ENCODE assay signal across 18 cellular contexts in the genomic region with DNA sequence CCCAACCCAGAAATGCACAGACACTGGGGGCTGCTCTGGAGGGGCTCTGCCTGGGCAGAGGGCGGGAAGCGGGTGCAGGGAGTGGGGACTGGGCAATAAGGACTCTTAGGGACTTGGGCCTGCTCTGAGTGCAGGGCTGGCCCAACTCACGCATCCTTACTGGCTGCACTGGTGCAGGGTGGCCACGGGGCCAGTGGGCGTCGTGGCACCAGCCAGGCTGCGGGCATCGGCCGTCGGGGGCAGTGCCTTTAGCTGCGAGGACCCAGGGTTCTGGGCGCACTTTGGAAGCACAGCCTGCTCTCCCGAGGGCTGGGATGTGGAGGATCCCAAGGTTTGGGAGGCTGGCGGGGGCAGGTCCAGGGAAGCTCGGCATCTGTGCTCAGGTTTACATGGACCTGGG. TPM values are rescaled to one million over a fixed set of nuclear protein-coding genes. Genes with fewer than 3 reads are reported as not detected.
DNase-seq lines count a peak whose midpoint lies in the region; ATAC-seq, FAIRE-seq and TF ChIP-seq lines count a peak whose summit lies in the region.
"Had no signal": no experiment of that assay in that cellular context is flagged by ENCODE, and none has a peak within 500 bp of the region (broad histone marks: within the 10 kb centered on the region; RNA-seq: fewer than 3 reads in every experiment).

No MANE protein-coding gene starts in this region.

- no peak for TF ChIP-seq POLR2A in GM12892 (IDR thresholded peaks at IDR 0.05; ENCODE audit: low read depth, low read length)

- H3K27ac Mint-ChIP-seq in activated naive CD4-positive, alpha-beta T cell treated with anti-CD3 and anti-CD28 coated beads, Interleukin-2, amount 10 ng/mL, durations not matched to agents 7 days and 5 days = peak overlapping the region; percentile 74
- peak overlapping the region; percentile 69 for H3K27ac Mint-ChIP-seq in activated CD8-positive, alpha-beta T cell treated with anti-CD3 and anti-CD28 coated beads, Interleukin-2, amount 10 ng/mL, durations not matched to agents 7 days and 5 days
- peak overlapping the region; percentile 56 for H3K27ac Mint-ChIP-seq in stimulated activated memory B cell treated with anti-CD40 and anti-IgM and Interleukin-4, amounts not matched to agents 10 μg/mL and 1 μg/mL and 100 μg/mL, for 72 hours
- H3K27ac Mint-ChIP-seq: CD14-positive monocyte had no signal

- no peak for DNase-seq in activated naive CD4-positive, alpha-beta T cell treated with anti-CD3 and anti-CD28 coated beads, Interleukin-2, amount 10 ng/mL, durations not matched to agents 7 days and 5 days
- DNase-seq in activated naive CD4-positive, alpha-beta T cell treated with anti-CD3 and anti-CD28 coated beads, Interleukin-2, amount 50 U/mL, for 16 hours = no peak
- no peak for DNase-seq in GM12892 (ENCODE audit: insufficient read length)
- DNase-seq in activated CD8-positive, alpha-beta T cell treated with anti-CD3 and anti-CD28 coated beads, Interleukin-2, amount 10 ng/mL, durations not matched to agents 7 days and 5 days = no peak
- DNase-seq in H4 (ENCODE audit: low spot score) = no peak
- DNase-seq in NCI-H2107 treated with DMSO at 0.1 percent for 48 hours (lab: John Stamatoyannopoulos, UW; ENCODE audit: unreplicated experiment) = no peak
- DNase-seq: Caco-2, DMS153, EL, HCEC 1CT, NCI-H187, NCI-H69, PC-3 had no signal

- POLR2A ChIA-PET in activated CD8-positive, alpha-beta T cell treated with anti-CD3 and anti-CD28 coated beads, Interleukin-2, amount 10 ng/mL, durations not matched to agents 7 days and 5 days (lab: Charles Lee) = no interaction called here

- H3K4me3 Mint-ChIP-seq in activated naive CD4-positive, alpha-beta T cell treated with anti-CD3 and anti-CD28 coated beads, Interleukin-2, amount 10 ng/mL, durations not matched to agents 7 days and 5 days = no peak overlapping the region
- no peak overlapping the region for H3K4me3 Mint-ChIP-seq in activated CD8-positive, alpha-beta T cell treated with anti-CD3 and anti-CD28 coated beads, Interleukin-2, amount 10 ng/mL, durations not matched to agents 7 days and 5 days
- no peak overlapping the region for H3K4me3 Mint-ChIP-seq in stimulated activated memory B cell treated with anti-CD40 and anti-IgM and Interleukin-4, amounts not matched to agents 10 μg/mL and 1 μg/mL and 100 μg/mL, for 72 hours
- H3K4me3 Mint-ChIP-seq: CD14-positive monocyte had no signal

- CTCF ChIA-PET in activated naive CD4-positive, alpha-beta T cell treated with anti-CD3 and anti-CD28 coated beads, Interleukin-2, amount 10 ng/mL, durations not matched to agents 7 days and 5 days (lab: Charles Lee) = no interaction called here
- CTCF ChIA-PET in activated CD8-positive, alpha-beta T cell treated with anti-CD3 and anti-CD28 coated beads, Interleukin-2, amount 10 ng/mL, durations not matched to agents 7 days and 5 days (lab: Charles Lee) = interaction anchor here (0.7 to 2.0 kb wide), 2 partner anchors 16 to 24 kb away, joined by 3 to 6 read pairs; no protein-coding TSS in a partner anchor

- no peak for ATAC-seq in activated CD8-positive, alpha-beta T cell treated with anti-CD3 and anti-CD28 coated beads, Interleukin-2, amount 10 ng/mL, durations not matched to agents 7 days and 5 days
- ATAC-seq in stimulated activated memory B cell treated with anti-CD40 and anti-IgM and Interleukin-4, amounts not matched to agents 10 μg/mL and 1 μg/mL and 100 μg/mL, for 72 hours = no peak
- ATAC-seq in HG03342 (IDR thresholded peaks at IDR 0.05; ENCODE audit: unreplicated experiment) = no peak
- ATAC-seq: PC-3 had no signal

- peaks cover 33% of the 10 kb centered on the region for H3K4me1 Mint-ChIP-seq in activated naive CD4-positive, alpha-beta T cell treated with anti-CD3 and anti-CD28 coated beads, Interleukin-2, amount 10 ng/mL, durations not matched to agents 7 days and 5 days
- peaks cover 39% of the 10 kb centered on the region for H3K4me1 Mint-ChIP-seq in activated CD8-positive, alpha-beta T cell treated with anti-CD3 and anti-CD28 coated beads, Interleukin-2, amount 10 ng/mL, durations not matched to agents 7 days and 5 days (ENCODE audit: low read depth)
- H3K4me1 Mint-ChIP-seq in stimulated activated memory B cell treated with anti-CD40 and anti-IgM and Interleukin-4, amounts not matched to agents 10 μg/mL and 1 μg/mL and 100 μg/mL, for 72 hours = peaks cover 69% of the 10 kb centered on the region

- no peaks in the 10 kb centered on the region for H3K36me3 Mint-ChIP-seq in activated naive CD4-positive, alpha-beta T cell treated with anti-CD3 and anti-CD28 coated beads, Interleukin-2, amount 10 ng/mL, durations not matched to agents 7 days and 5 days
- no peaks in the 10 kb centered on the region for H3K36me3 Mint-ChIP-seq in activated CD8-positive, alpha-beta T cell treated with anti-CD3 and anti-CD28 coated beads, Interleukin-2, amount 10 ng/mL, durations not matched to agents 7 days and 5 days (ENCODE audit: low read depth)
- no peaks in the 10 kb centered on the region for H3K36me3 Mint-ChIP-seq in stimulated activated memory B cell treated with anti-CD40 and anti-IgM and Interleukin-4, amounts not matched to agents 10 μg/mL and 1 μg/mL and 100 μg/mL, for 72 hours
- H3K36me3 Mint-ChIP-seq: CD14-positive monocyte had no signal

- peaks cover 15% of the 10 kb centered on the region for H3K27me3 Mint-ChIP-seq in activated naive CD4-positive, alpha-beta T cell treated with anti-CD3 and anti-CD28 coated beads, Interleukin-2, amount 10 ng/mL, durations not matched to agents 7 days and 5 days
- H3K27me3 Mint-ChIP-seq in activated CD8-positive, alpha-beta T cell treated with anti-CD3 and anti-CD28 coated beads, Interleukin-2, amount 10 ng/mL, durations not matched to agents 7 days and 5 days (ENCODE audit: low read depth) = no peaks in the 10 kb centered on the region
- H3K27me3 Mint-ChIP-seq in stimulated activated memory B cell treated with anti-CD40 and anti-IgM and Interleukin-4, amounts not matched to agents 10 μg/mL and 1 μg/mL and 100 μg/mL, for 72 hours = no peaks in the 10 kb centered on the region

- no peaks in the 10 kb centered on the region for H3K9me3 Mint-ChIP-seq in activated naive CD4-positive, alpha-beta T cell treated with anti-CD3 and anti-CD28 coated beads, Interleukin-2, amount 10 ng/mL, durations not matched to agents 7 days and 5 days
- no peaks in the 10 kb centered on the region for H3K9me3 Mint-ChIP-seq in activated CD8-positive, alpha-beta T cell treated with anti-CD3 and anti-CD28 coated beads, Interleukin-2, amount 10 ng/mL, durations not matched to agents 7 days and 5 days (ENCODE audit: insufficient read depth)
- H3K9me3 Mint-ChIP-seq in stimulated activated memory B cell treated with anti-CD40 and anti-IgM and Interleukin-4, amounts not matched to agents 10 μg/mL and 1 μg/mL and 100 μg/mL, for 72 hours = no peaks in the 10 kb centered on the region
- H3K9me3 Mint-ChIP-seq: CD14-positive monocyte had no signal

- peak; percentile 33 for FAIRE-seq in GM12892 (lab: Jason Lieb, UNC)
- FAIRE-seq: HTR-8/SVneo had no signal

RNA-seq across cellular contexts. Expression of a gene that starts 27.1 kb away (rescaled TPM):
- not detected for polyA plus RNA-seq in GM12892 (2012; ENCODE audit: missing spikeins)
- under 1 TPM; 0.63 to 0.90 TPM for total RNA-seq in activated CD8-positive, alpha-beta T cell treated with anti-CD3 and anti-CD28 coated beads, Interleukin-2, amount 10 ng/mL, durations not matched to agents 7 days and 5 days
- total RNA-seq in H4 (2014; rRNA removed; shearing (Covaris generic)) = not detected in 2 replicates
- total RNA-seq: A673 had no signal

RNA-seq across cellular contexts. Expression of a gene that starts 30.7 kb away (rescaled TPM):
- polyA plus RNA-seq in GM12892 (2012; ENCODE audit: missing spikeins) = 2.9 TPM
- total RNA-seq in activated CD8-positive, alpha-beta T cell treated with anti-CD3 and anti-CD28 coated beads, Interleukin-2, amount 10 ng/mL, durations not matched to agents 7 days and 5 days = 10 to 100 TPM; 24.5 to 26.8 TPM
- total RNA-seq in H4 (2014; rRNA removed; shearing (Covaris generic)) = 11.8 and 16.4 TPM in 2 replicates

RNA-seq across cellular contexts. Expression of a gene that starts 59.8 kb away (rescaled TPM):
- polyA plus RNA-seq in GM12892 (2012; ENCODE audit: missing spikeins) = 3.6 TPM
- total RNA-seq in activated CD8-positive, alpha-beta T cell treated with anti-CD3 and anti-CD28 coated beads, Interleukin-2, amount 10 ng/mL, durations not matched to agents 7 days and 5 days = 10 to 100 TPM; 17.5 to 18.8 TPM
- total RNA-seq in H4 (2014; rRNA removed; shearing (Covaris generic)) = not detected in 2 replicates
- total RNA-seq: Caco-2 had no signal
- polyA plus RNA-seq: CD14-positive monocyte had no signal

Comparison
In these comparisons a context has a peak if more than half of its experiments do, and no peak if none do; other contexts are left out.
1. RNA of a gene that starts 59.8 kb away (total RNA-seq): 17.5 to 18.8 TPM in activated CD8-positive, alpha-beta T cell treated with anti-CD3 and anti-CD28 coated beads, Interleukin-2, amount 10 ng/mL, durations not matched to agents 7 days and 5 days; not detected in H4; every median in the first group is over 10 times any median in the second.
2. Peak in every context shown above with its lines, with median percentiles within 50 percentile points of each other: H3K27ac Mint-ChIP-seq.